ENCODE assay signal across 8 cellular contexts in genomic region chr5:176837707-176838115, GRCh38. TPM values are rescaled to one million over a fixed set of nuclear protein-coding genes. Genes with fewer than 3 reads are reported as not detected.
A peak's percentile ranks its signal among the peaks of the same experiment; 100 is the strongest.
DNase-seq lines count a peak whose midpoint lies in the region; ATAC-seq and TF ChIP-seq lines count a peak whose summit lies in the region.

No MANE protein-coding gene starts in this region.

- no peak overlapping the region for H3K4me3 ChIP-seq in trophoblast cell (ENCODE audit: low read depth, low read length)
- no peak overlapping the region for H3K4me3 ChIP-seq in transverse colon

- ATAC-seq in HG03469 (IDR thresholded peaks at IDR 0.05; ENCODE audit: unreplicated experiment): no peak

- H3K14ac ChIP-seq in trophoblast cell (ENCODE audit: low read length): no peak overlapping the region

- H3K4me1 ChIP-seq in trophoblast cell (ENCODE audit: control insufficient read depth in 1 of 2, insufficient read depth in 2 of 2, low read length in 2 of 2) (no peaks in the 10 kb centered on the region), transverse colon (no peaks in the 10 kb centered on the region)

- no peak overlapping the region for H2AK5ac ChIP-seq in trophoblast cell (ENCODE audit: low read length)

- TF ChIP-seq POLR2A in transverse colon (IDR thresholded peaks at IDR 0.05): no peak

- no peak overlapping the region for H3K18ac ChIP-seq in trophoblast cell (ENCODE audit: low read length)

- no peak overlapping the region for H3K23ac ChIP-seq in trophoblast cell (ENCODE audit: low read length)

- H2AFZ ChIP-seq in trophoblast cell (ENCODE audit: insufficient read depth, low read length, poor library complexity): no peak overlapping the region

- H3K9me3 ChIP-seq in trophoblast cell (ENCODE audit: insufficient read depth, low read depth, low read length) (no peaks in the 10 kb centered on the region), transverse colon (no peaks in the 10 kb centered on the region)

- in situ Hi-C loops in GM13976 (cut with MboI; ENCODE audit: low sequenced_read_pairs, unreplicated experiment): no loop called here
- in situ Hi-C loops in transverse colon (cut with MboI; ENCODE audit: low pct_ligation_motif_present in 1 of 4, low pct_unique_long_range_greater_than_20kb in 1 of 4, low sequenced_read_pairs in 3 of 4): no loop called here

- H3K27ac ChIP-seq in trophoblast cell (ENCODE audit: low read depth, low read length) (no peak overlapping the region), transverse colon (no peak overlapping the region)

- H4K12ac ChIP-seq in trophoblast cell (ENCODE audit: low read depth, low read length): no peak overlapping the region

- no peak overlapping the region for H2BK120ac ChIP-seq in trophoblast cell (ENCODE audit: insufficient read depth, low read length, poor library complexity)

- WGBS in trophoblast cell (ENCODE audit: extremely low coverage, insufficient coverage, insufficient read length): no CpG with 5 or more reads among the region's 16 CpGs
- 19% methylated on average over 16 of the region's 16 CpGs; no CpG with 5 or more reads in 1 of the 2 donors for WGBS in transverse colon (ENCODE audit: low coverage in 1 of 2), 2 donors

- TF ChIP-seq EP300 in transverse colon (IDR thresholded peaks at IDR 0.05; ENCODE audit: low read depth): no peak

- H2BK12ac ChIP-seq in trophoblast cell (ENCODE audit: low read length): no peak overlapping the region

- intact Hi-C loops in transverse colon (cut with DNase I; ENCODE audit: low total_unique reads): no loop called here

- H3K36me3 ChIP-seq in trophoblast cell (ENCODE audit: control insufficient read depth in 1 of 2, insufficient read depth in 2 of 2, low read length in 2 of 2) (no peaks in the 10 kb centered on the region), transverse colon (no peaks in the 10 kb centered on the region)

- H3K27me3 ChIP-seq in trophoblast cell (ENCODE audit: insufficient read depth, low read length) (peaks cover 2% of the 10 kb centered on the region), transverse colon (peaks cover 20% of the 10 kb centered on the region)

- no peak overlapping the region for H2BK5ac ChIP-seq in trophoblast cell (ENCODE audit: low read depth, low read length, poor library complexity)

- H4K91ac ChIP-seq in trophoblast cell (ENCODE audit: low read depth, low read length): no peak overlapping the region

- no peak overlapping the region for H3K9ac ChIP-seq in trophoblast cell (ENCODE audit: low read length)

- H3K4ac ChIP-seq in trophoblast cell (ENCODE audit: low read depth, low read length): no peak overlapping the region

- H3K79me2 ChIP-seq in trophoblast cell (ENCODE audit: control insufficient read depth, insufficient read depth, low read length, poor library complexity): no peaks in the 10 kb centered on the region

- no peaks in the 10 kb centered on the region for H3K79me1 ChIP-seq in trophoblast cell (ENCODE audit: low read length)

- DNase-seq in GM13976 (ENCODE audit: low spot score) (peak; percentile 81), RPMI7951 (ENCODE audit: low read depth) (peak; percentile 83), germinal center (ENCODE audit: low spot score) (peak; percentile 51), trophoblast cell (peak; percentile 89 to 95), transverse colon (peak; percentile 78), NCI-H2171 (lab: John Stamatoyannopoulos, UW) (no peak)
- peak; percentile 85 for DNase-seq in activated effector memory CD4-positive, alpha-beta T cell treated with anti-CD3 and anti-CD28 coated beads, Interleukin-2, amount 50 U/mL, for 16 hours

- H4K8ac ChIP-seq in trophoblast cell (ENCODE audit: low read depth, low read length): no peak overlapping the region

- no peak for TF ChIP-seq CTCF in GM13976 (IDR thresholded peaks at IDR 0.05; ENCODE audit: borderline replicate concordance, control extremely low read depth, extremely low read depth, insufficient read depth, missing control alignments)
- TF ChIP-seq CTCF in transverse colon (IDR thresholded peaks at IDR 0.05): no peak

- H3K4me2 ChIP-seq in trophoblast cell (ENCODE audit: low read length): no peak overlapping the region

RNA-seq across cellular contexts. Expression of gene UNC5A, which starts 27.4 kb away (rescaled TPM):
- 0.10 TPM in 1 of 2 replicates, not detected in the other for total RNA-seq in RPMI7951 (2014; rRNA removed; shearing (Covaris generic))
- 0.01 and 0.03 TPM in 2 replicates for polyA plus RNA-seq in trophoblast cell (2013)
- under 1 TPM in 1 of 4 donors, not detected in 3; 0.32 TPM for total RNA-seq in transverse colon
